In genomic region chr11:90423378-90423777, GRCh38 we compare ENCODE assay signal across 1 cellular context.
TF ChIP-seq lines count a peak whose summit lies in the region.

No MANE protein-coding gene starts in this region.

TF ChIP-seq in H1, 55 proteins besides CTCF, POLR2A, EP300 and RAD21:
- TF ChIP-seq RBBP5 (IDR thresholded peaks at IDR 0.05; ENCODE audit: borderline replicate concordance, low read depth, low read length) (no peak), JUND (IDR thresholded peaks at IDR 0.05; ENCODE audit: low read length) (no peak), SAP30 (IDR thresholded peaks at IDR 0.05; ENCODE audit: insufficient read depth, insufficient replicate concordance, low read length) (no peak), JUN (IDR thresholded peaks at IDR 0.05; ENCODE audit: low read depth, low read length) (no peak), CBX8 (IDR thresholded peaks at IDR 0.05; ENCODE audit: borderline replicate concordance, low read depth, low read length) (no peak)
